ENCODE assay signal across 9 cellular contexts in the genomic region with DNA sequence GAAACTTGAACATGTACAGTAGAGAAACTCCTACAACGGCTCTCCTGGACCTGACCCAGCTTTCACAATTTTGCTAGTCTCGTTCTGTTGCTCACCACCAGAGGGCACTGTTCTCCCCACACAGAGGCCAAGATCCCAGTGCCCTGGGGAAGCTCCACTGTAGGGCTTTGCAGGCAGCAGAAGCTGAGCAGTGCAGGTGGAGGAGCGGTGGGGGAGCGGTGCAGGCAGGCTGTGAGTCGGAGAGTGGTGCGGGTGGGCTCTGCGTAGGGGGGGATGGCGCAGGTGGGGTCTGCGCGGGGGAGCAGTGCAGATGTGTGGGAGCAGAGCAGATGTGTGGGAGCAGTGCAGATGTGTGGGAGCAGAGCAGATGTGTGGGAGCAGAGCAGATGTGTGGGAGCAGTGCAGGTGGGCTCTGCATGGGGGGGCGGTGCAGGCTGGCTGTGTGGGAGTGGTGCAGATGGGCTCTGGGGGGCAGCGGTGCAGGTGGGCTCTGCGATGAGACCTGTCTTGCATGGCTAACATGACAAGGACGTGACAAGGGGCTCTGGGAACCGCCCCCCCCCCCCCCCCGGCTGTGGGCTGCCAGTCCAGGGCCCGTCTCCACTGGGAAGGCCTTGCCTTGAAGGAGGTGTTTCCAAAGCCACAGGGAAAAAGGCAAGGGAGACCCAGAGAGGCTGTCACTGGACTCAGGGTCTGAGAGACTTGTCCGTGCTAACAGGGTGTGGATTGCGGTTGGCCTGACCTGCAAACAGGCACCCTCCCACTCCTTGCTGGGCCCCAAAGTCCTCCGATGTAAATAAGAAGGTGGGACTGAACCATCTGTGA. TPM values are rescaled to one million over a fixed set of nuclear protein-coding genes. Genes with fewer than 3 reads are reported as not detected.
DNase-seq lines count a peak whose midpoint lies in the region; ATAC-seq and TF ChIP-seq lines count a peak whose summit lies in the region.
"Had no signal": no experiment of that assay in that cellular context is flagged by ENCODE, and none has a peak within 500 bp of the region (broad histone marks: within the 10 kb centered on the region; RNA-seq: fewer than 3 reads in every experiment).

No MANE protein-coding gene starts in this region.

- ATAC-seq in HG02678 (IDR thresholded peaks at IDR 0.05; ENCODE audit: unreplicated experiment) (peak; percentile 89), T-cell (replicated peaks in 1 of 4) (peak; percentile 81 to 93 (median 87)), heart right ventricle (peak; percentile 87 to 94 (median 92))

- H3K27ac ChIP-seq in adrenal gland (no peak overlapping the region), heart right ventricle (no peak overlapping the region)

- no peak overlapping the region for H3K4me3 Mint-ChIP-seq in T-cell
- H3K4me3 Mint-ChIP-seq: stimulated activated naive CD8-positive, alpha-beta T cell treated with anti-CD3 and anti-CD28 coated beads, Interleukin-15, Interleukin-2, amounts not matched to agents 100 ng/mL and 50 ng/mL, for 24 hours had no signal

- H3K27me3 Mint-ChIP-seq in T-cell = peaks cover 32 to 50% of the 10 kb centered on the region in 2 donors

- H3K36me3 ChIP-seq in adrenal gland (replicated peaks in 1 of 2) (no peaks in the 10 kb centered on the region), heart right ventricle (no peaks in the 10 kb centered on the region)

- H3K27me3 ChIP-seq in adrenal gland (no peaks in the 10 kb centered on the region), heart right ventricle (peaks cover 0 to 49% (median 0%) of the 10 kb centered on the region in 7 donors)

- H3K4me1 Mint-ChIP-seq in T-cell = peaks cover 3 to 6% (median 3%) of the 10 kb centered on the region in 3 donors

- H3K9me3 ChIP-seq in adrenal gland (replicated peaks in 1 of 3) (no peaks in the 10 kb centered on the region), heart right ventricle (peaks cover 0 to 5% (median 0%) of the 10 kb centered on the region in 11 donors)

- peaks cover 3 to 4% (median 3%) of the 10 kb centered on the region in 3 donors for H3K9me3 Mint-ChIP-seq in T-cell

- H3K4me3 ChIP-seq in GM12864 (ENCODE audit: low read depth, low read length) = no peak overlapping the region
- H3K4me3 ChIP-seq in adrenal gland = no peak overlapping the region
- no peak overlapping the region for H3K4me3 ChIP-seq in heart right ventricle

- H3K27ac Mint-ChIP-seq in T-cell = no peak overlapping the region
- H3K27ac Mint-ChIP-seq: stimulated activated naive CD8-positive, alpha-beta T cell treated with anti-CD3 and anti-CD28 coated beads, Interleukin-15, Interleukin-2, amounts not matched to agents 100 ng/mL and 50 ng/mL, for 24 hours had no signal

- POLR2A ChIA-PET in T-cell (lab: Charles Lee) = no interaction called here

- no peaks in the 10 kb centered on the region for H3K4me1 ChIP-seq in adrenal gland (replicated peaks in 1 of 2)
- H3K4me1 ChIP-seq in heart right ventricle = peaks cover 0 to 9% (median 0%) of the 10 kb centered on the region in 9 donors

- peak; percentile 87 for TF ChIP-seq CTCF in GM12864 (IDR thresholded peaks at IDR 0.05; ENCODE audit: low read depth, low read length, missing control alignments)
- TF ChIP-seq CTCF in adrenal gland (IDR thresholded peaks at IDR 0.05) = peak; percentile 80 to 93 (median 88)
- peak; percentile 80 to 91 (median 86) for TF ChIP-seq CTCF in heart right ventricle (IDR thresholded peaks at IDR 0.05)

- no peaks in the 10 kb centered on the region for H3K36me3 Mint-ChIP-seq in T-cell

- DNase-seq in GM12864 (ENCODE audit: low read depth) (peak; percentile 71), NCI-H146 treated with DMSO at 0.1 percent for 48 hours (lab: John Stamatoyannopoulos, UW; ENCODE audit: unreplicated experiment) (peak; percentile 83), T-cell (peak; percentile 43 to 81 (median 72)), adrenal gland (peak; percentile 81 to 94 (median 88)), heart right ventricle (peak; percentile 63 to 85), retina (peak; percentile 88), OCI-M2 (lab: John Stamatoyannopoulos, UW; ENCODE audit: unreplicated experiment) (no peak)

- intact Hi-C loops in adrenal gland (cut with DNase I) = loop anchor here (5.0 kb wide), 1 partner anchor 359 kb away; no protein-coding TSS in a partner anchor
- intact Hi-C loops in heart right ventricle (cut with DNase I) = loop anchor here in 9 of 10 donors (1.0 to 10.0 kb wide), 8 partner anchors 24 to 592 kb away; no protein-coding TSS in a partner anchor

- no peak for TF ChIP-seq POLR2A in adrenal gland (IDR thresholded peaks at IDR 0.05)

- 26 to 35% (median 32%) methylated on average over 16 to 20 of the region's 20 CpGs for WGBS in adrenal gland, 4 donors
- 37 to 38% methylated on average over 20 of the region's 20 CpGs for WGBS in heart right ventricle, 2 donors

- CTCF ChIA-PET in T-cell (lab: Charles Lee) = interaction anchor here (0.5 to 5.4 kb wide), 30 partner anchors 8 to 595 kb away, joined by 3 to 84 read pairs (median 4); partner anchors contain the start of gene ODC1 (in 1 of the 2)

RNA-seq across cellular contexts. Expression of gene CYS1, which starts 7.3 kb away (rescaled TPM):
- not detected for total RNA-seq in T-cell
- 1 to 10 TPM in 6 of 8 donors, under 1 TPM in 2; 0.18 to 3.6 (median 1.6) TPM for total RNA-seq in adrenal gland
- 1 to 10 TPM in 1 of 3 donors, under 1 TPM in 2; 0.05 to 1.1 (median 0.48) TPM for polyA plus RNA-seq in adrenal gland
- total RNA-seq in heart right ventricle = 1 to 10 TPM in 9 of 10 donors, under 1 TPM in 1; 0.77 to 7.2 (median 4.2) TPM
- polyA plus RNA-seq in heart right ventricle = 1 to 10 TPM in 1 of 2 donors, under 1 TPM in 1; 0.38 to 1.2 TPM

RNA-seq across cellular contexts. Expression of gene KLF11, which starts 29.5 kb away (rescaled TPM):
- total RNA-seq in T-cell (10 to 100 TPM in 3 of 5 donors, 1 to 10 TPM in 2; 6.8 to 36.3 (median 10.3) TPM), adrenal gland (10 to 100 TPM; 20.9 to 75.7 (median 29.5) TPM), heart right ventricle (10 to 100 TPM; 13.3 to 33.7 (median 20.0) TPM)
- polyA plus RNA-seq in adrenal gland (10 to 100 TPM in 1 of 3 donors, 1 to 10 TPM in 2; 6.8 to 21.5 (median 8.5) TPM), heart right ventricle (1 to 10 TPM; 6.1 to 7.2 TPM)

RNA-seq across cellular contexts. Expression of gene RRM2, which starts 49.7 kb away (rescaled TPM):
- total RNA-seq in T-cell = 10 to 100 TPM in 1 of 5 donors, 1 to 10 TPM in 4; 2.6 to 10.4 (median 3.0) TPM
- total RNA-seq in adrenal gland = 1 to 10 TPM; 2.0 to 6.5 (median 3.8) TPM
- polyA plus RNA-seq in adrenal gland = 1 to 10 TPM in 2 of 3 donors, under 1 TPM in 1; 0.67 to 7.5 (median 2.9) TPM
- 10 to 100 TPM in 1 of 10 donors, 1 to 10 TPM in 5, under 1 TPM in 4; 0.08 to 18.7 (median 1.3) TPM for total RNA-seq in heart right ventricle
- under 1 TPM; 0.22 to 0.28 TPM for polyA plus RNA-seq in heart right ventricle
